8 cellular contexts compared by ENCODE assay signal in genomic region chr6:26553739-26554668, GRCh38.
DNase-seq lines count a peak whose midpoint lies in the region; ATAC-seq and TF ChIP-seq lines count a peak whose summit lies in the region.

No MANE protein-coding gene starts in this region.

- peaks cover 25% of the 10 kb centered on the region for H3K4me1 Mint-ChIP-seq in central memory CD8-positive, alpha-beta T cell

- TF ChIP-seq CTCF in GM12865 (IDR thresholded peaks at IDR 0.05; ENCODE audit: insufficient read depth, low read depth, low read length, missing control alignments), result no peak
- no peak for TF ChIP-seq CTCF in WI38 (IDR thresholded peaks at IDR 0.05; ENCODE audit: low read depth, low read length)

- H3K27ac ChIP-seq in layer of hippocampus (ENCODE audit: low read depth, low read length), result peak overlapping the region; percentile 81

- ATAC-seq in HG02943 (IDR thresholded peaks at IDR 0.05; ENCODE audit: low read depth, unreplicated experiment), result peak; percentile 37
- ATAC-seq in central memory CD8-positive, alpha-beta T cell (replicated peaks; ENCODE audit: extremely low read depth, poor library complexity, severe bottlenecking), result peak; percentile 50
- no peak for ATAC-seq in GM21390 (IDR thresholded peaks at IDR 0.05; ENCODE audit: unreplicated experiment)

- peaks cover 18% of the 10 kb centered on the region for H3K36me3 Mint-ChIP-seq in central memory CD8-positive, alpha-beta T cell (ENCODE audit: insufficient read depth)

- DNase-seq in GM12865 (ENCODE audit: low read depth), result peak; percentile 90
- DNase-seq in NCI-H2196 (lab: John Stamatoyannopoulos, UW; ENCODE audit: unreplicated experiment), result peak; percentile 75
- peak; percentile 67 to 76 for DNase-seq in central memory CD8-positive, alpha-beta T cell (ENCODE audit: low spot score in 2 of 2)
- peak; percentile 85 for DNase-seq in stimulated activated CD4-positive, alpha-beta T cell treated with anti-CD3 and anti-CD28 coated beads, Interleukin-15, amount 100 ng/mL, for 24 hours

- no peaks in the 10 kb centered on the region for H3K27me3 ChIP-seq in layer of hippocampus (ENCODE audit: control insufficient read depth, insufficient read depth, low read length)

- no peak overlapping the region for H3K4me3 Mint-ChIP-seq in central memory CD8-positive, alpha-beta T cell

- H3K4me3 ChIP-seq in GM12865 (ENCODE audit: low read depth, low read length) (peak overlapping the region; percentile 76), WI38 (ENCODE audit: low read depth, low read length) (peak overlapping the region; percentile 70)

- no peaks in the 10 kb centered on the region for H3K27me3 Mint-ChIP-seq in central memory CD8-positive, alpha-beta T cell

- H3K27ac Mint-ChIP-seq in central memory CD8-positive, alpha-beta T cell (ENCODE audit: low read depth), result no peak overlapping the region

- peaks cover 5% of the 10 kb centered on the region for H3K9me3 Mint-ChIP-seq in central memory CD8-positive, alpha-beta T cell
